8 cellular contexts compared by ENCODE assay signal in the genomic region with DNA sequence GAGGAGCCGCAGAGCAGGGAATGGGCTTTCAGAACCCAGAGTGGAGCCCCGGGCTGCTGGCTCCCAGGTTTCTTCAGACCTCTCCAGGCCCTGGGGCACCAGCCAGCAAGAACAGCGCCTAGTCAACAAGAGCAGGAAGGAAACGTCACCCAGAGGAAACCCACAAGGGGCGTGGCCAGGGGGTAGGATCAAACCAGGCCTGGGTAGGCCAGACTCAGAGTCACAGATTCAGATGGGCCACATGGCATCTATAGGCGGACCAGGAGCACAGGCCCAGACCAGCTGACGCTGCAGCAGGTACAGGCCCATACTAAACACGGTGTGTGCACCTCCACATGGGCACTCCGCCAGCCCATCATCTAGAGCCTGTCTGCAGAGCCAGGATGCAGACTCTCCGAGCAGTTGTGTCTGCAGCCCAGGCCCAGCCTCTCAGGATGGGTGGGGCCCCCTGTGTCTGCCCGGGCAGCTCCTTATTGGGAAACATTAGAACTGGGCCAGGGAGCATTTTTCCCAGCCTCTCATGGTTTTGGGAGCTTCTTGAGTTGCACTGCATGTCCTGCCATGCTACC. TPM values are rescaled to one million over a fixed set of nuclear protein-coding genes. Genes with fewer than 3 reads are reported as not detected.
DNase-seq lines count a peak whose midpoint lies in the region; ATAC-seq and TF ChIP-seq lines count a peak whose summit lies in the region.

TSS of gene NLRP1 (minus strand) at position 127 of the 569 bp plus-strand sequence. CDS start 552 bp downstream, outside the sequence.

- no peak for TF ChIP-seq CTCF in left ventricle myocardium inferior (IDR thresholded peaks at IDR 0.05; ENCODE audit: borderline replicate concordance)
- no peak for TF ChIP-seq CTCF in gastrocnemius medialis (IDR thresholded peaks at IDR 0.05 in 4 of 5, conservative IDR thresholded peaks at IDR 0.05 in 1 of 5)

- H3K27ac Mint-ChIP-seq in CD4-positive, CD25-positive, alpha-beta regulatory T cell = peak within 1 kb of the TSS; percentile 99 to 100 (median 99)

- DNase-seq in CD4-positive, CD25-positive, alpha-beta regulatory T cell = peak; percentile 89 to 98 (median 95)
- DNase-seq in T follicular helper cell (ENCODE audit: low read depth) (peak; percentile 93), adipocyte (ENCODE audit: low read depth) (peak; percentile 93), left ventricle myocardium inferior (peak; percentile 89), gastrocnemius medialis (peak; percentile 72 to 79), OCI-M2 (lab: John Stamatoyannopoulos, UW; ENCODE audit: unreplicated experiment) (no peak)

- peaks cover 25% of the 10 kb centered on the region for H3K36me3 ChIP-seq in CD4-positive, CD25-positive, alpha-beta regulatory T cell (ENCODE audit: control insufficient read depth, insufficient read depth, low read length)
- peaks cover 15% of the 10 kb centered on the region for H3K36me3 ChIP-seq in adipocyte (ENCODE audit: control insufficient read depth, insufficient read depth, low read length, severe bottlenecking)
- H3K36me3 ChIP-seq in left ventricle myocardium inferior = peaks cover 16% of the 10 kb centered on the region
- no peaks in the 10 kb centered on the region for H3K36me3 ChIP-seq in gastrocnemius medialis

- peaks cover 13 to 73% (median 54%) of the 10 kb centered on the region in 4 donors for H3K4me1 Mint-ChIP-seq in CD4-positive, CD25-positive, alpha-beta regulatory T cell

- H3K4me3 ChIP-seq in CD4-positive, CD25-positive, alpha-beta regulatory T cell (ENCODE audit: low read depth, low read length) = peak within 1 kb of the TSS; percentile 93
- H3K4me3 ChIP-seq in adipocyte (ENCODE audit: low read length) = peak within 1 kb of the TSS; percentile 95
- H3K4me3 ChIP-seq in left ventricle myocardium inferior = peak within 1 kb of the TSS; percentile 71
- peak within 1 kb of the TSS; percentile 49 to 59 (median 56) for H3K4me3 ChIP-seq in gastrocnemius medialis

- H3K36me3 Mint-ChIP-seq in CD4-positive, CD25-positive, alpha-beta regulatory T cell = peaks cover 31% of the 10 kb centered on the region

- H3K4me3 Mint-ChIP-seq in CD4-positive, CD25-positive, alpha-beta regulatory T cell = peak within 1 kb of the TSS; percentile 96 to 100 (median 98)

- in situ Hi-C loops in gastrocnemius medialis (cut with MboI; ENCODE audit: low sequenced_read_pairs in 4 of 4) = loop anchor here in 2 of 4 donors (10.0 to 25.0 kb wide), 3 partner anchors 128 to 478 kb away; partner anchors contain the start of gene WSCD1 (in 2 of the 2)

- peak; percentile 45 to 68 for TF ChIP-seq POLR2A in gastrocnemius medialis (IDR thresholded peaks at IDR 0.05)

- intact Hi-C loops in left ventricle myocardium inferior (cut with micrococcal nuclease) (no loop called here), gastrocnemius medialis (cut with DNase I; ENCODE audit: low total_unique reads) (no loop called here)

- ATAC-seq in CD4-positive, CD25-positive, alpha-beta regulatory T cell (ENCODE audit: low read depth in 2 of 2) = peak; percentile 95 to 97
- ATAC-seq in GM19397 (IDR thresholded peaks at IDR 0.05; ENCODE audit: unreplicated experiment) = peak; percentile 80
- ATAC-seq in HG03571 (IDR thresholded peaks at IDR 0.05; ENCODE audit: unreplicated experiment) = peak; percentile 88
- peak; percentile 59 to 80 for ATAC-seq in gastrocnemius medialis

- H3K9me3 ChIP-seq in CD4-positive, CD25-positive, alpha-beta regulatory T cell (ENCODE audit: control insufficient read depth in 2 of 2, low read length in 2 of 2) = no peaks in the 10 kb centered on the region
- H3K9me3 ChIP-seq in adipocyte (ENCODE audit: control insufficient read depth, low read length) (no peaks in the 10 kb centered on the region), left ventricle myocardium inferior (replicated peaks) (no peaks in the 10 kb centered on the region), gastrocnemius medialis (no peaks in the 10 kb centered on the region)

- peak within 1 kb of the TSS; percentile 86 for H3K27ac ChIP-seq in CD4-positive, CD25-positive, alpha-beta regulatory T cell (ENCODE audit: insufficient read depth, low read length, poor library complexity, severe bottlenecking)
- H3K27ac ChIP-seq in left ventricle myocardium inferior (replicated peaks) (peak within 1 kb of the TSS; percentile 92), gastrocnemius medialis (peak within 1 kb of the TSS; percentile 79 to 84 (median 83))

- H3K27me3 Mint-ChIP-seq in CD4-positive, CD25-positive, alpha-beta regulatory T cell = no peaks in the 10 kb centered on the region

- no peaks in the 10 kb centered on the region for H3K9me3 Mint-ChIP-seq in CD4-positive, CD25-positive, alpha-beta regulatory T cell

- H3K4me1 ChIP-seq in CD4-positive, CD25-positive, alpha-beta regulatory T cell (ENCODE audit: control insufficient read depth, insufficient read depth, low read length, poor library complexity, severe bottlenecking) = peaks cover 55% of the 10 kb centered on the region
- H3K4me1 ChIP-seq in adipocyte (ENCODE audit: control insufficient read depth, insufficient read depth, low read length) (peaks cover 45% of the 10 kb centered on the region), left ventricle myocardium inferior (peaks cover 53% of the 10 kb centered on the region), gastrocnemius medialis (peaks cover 19 to 21% of the 10 kb centered on the region in 2 donors)

- peak within 1 kb of the TSS; percentile 87 for H3K9ac ChIP-seq in adipocyte (ENCODE audit: low read length)

- no peaks in the 10 kb centered on the region for H3K27me3 ChIP-seq in CD4-positive, CD25-positive, alpha-beta regulatory T cell (ENCODE audit: control insufficient read depth, insufficient read depth, low read length)
- H3K27me3 ChIP-seq in adipocyte (replicated peaks; ENCODE audit: control insufficient read depth, insufficient read depth, low read length) = no peaks in the 10 kb centered on the region
- H3K27me3 ChIP-seq in left ventricle myocardium inferior (ENCODE audit: low read depth) = peaks cover 9% of the 10 kb centered on the region
- no peaks in the 10 kb centered on the region for H3K27me3 ChIP-seq in gastrocnemius medialis

RNA-seq across cellular contexts. Expression of gene NLRP1, which starts in this region (rescaled TPM):
- 279 TPM for total RNA-seq in CD4-positive, CD25-positive, alpha-beta regulatory T cell
- polyA plus RNA-seq in CD4-positive, CD25-positive, alpha-beta regulatory T cell = 10 to 100 TPM; 25.5 to 33.2 (median 30.7) TPM
- total RNA-seq in left ventricle myocardium inferior (8.3 TPM), gastrocnemius medialis (1 to 10 TPM; 3.6 to 7.7 (median 6.9) TPM)

Comparison
In these comparisons a context has a peak if more than half of its experiments do, and no peak if none do; other contexts are left out.
1. RNA of gene NLRP1 (total RNA-seq): 279 TPM in CD4-positive, CD25-positive, alpha-beta regulatory T cell (single experiment); 8.3 TPM in left ventricle myocardium inferior (single experiment) and 3.6 to 7.7 TPM in gastrocnemius medialis; every median in the first group is over 10 times any median in the second.
2. Peak in every context shown above with its lines, with median percentiles within 50 percentile points of each other: ATAC-seq, H3K27ac ChIP-seq and H3K4me3 ChIP-seq.